In the genomic region with DNA sequence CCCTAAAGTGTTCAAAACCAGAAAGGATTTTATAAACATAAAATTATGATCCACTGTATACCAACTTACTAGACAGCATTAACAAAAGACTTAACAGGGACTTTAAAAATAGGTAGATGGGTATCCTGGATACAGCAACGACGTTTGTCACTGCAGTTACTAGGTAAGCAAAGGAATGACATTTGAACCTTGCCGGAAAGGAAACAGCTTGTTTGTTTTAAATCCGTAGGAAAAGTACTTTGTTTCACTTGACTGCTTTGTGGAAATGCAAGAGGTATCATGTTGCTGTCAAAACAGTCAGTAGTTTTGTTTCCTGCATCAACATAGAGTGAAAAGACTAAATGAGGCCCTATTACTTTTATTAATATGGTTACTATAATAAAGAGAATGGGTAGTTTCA, we compare ENCODE assay signal across 1 cellular context.
A peak's percentile ranks its signal among the peaks of the same experiment; 100 is the strongest.
TF ChIP-seq lines count a peak whose summit lies in the region.

No MANE protein-coding gene starts in this region.

TF ChIP-seq in HEK293, 187 proteins besides CTCF, POLR2A, EP300 and RAD21 (continued from another document and continues in another):
- TF ChIP-seq, protein P1, sequence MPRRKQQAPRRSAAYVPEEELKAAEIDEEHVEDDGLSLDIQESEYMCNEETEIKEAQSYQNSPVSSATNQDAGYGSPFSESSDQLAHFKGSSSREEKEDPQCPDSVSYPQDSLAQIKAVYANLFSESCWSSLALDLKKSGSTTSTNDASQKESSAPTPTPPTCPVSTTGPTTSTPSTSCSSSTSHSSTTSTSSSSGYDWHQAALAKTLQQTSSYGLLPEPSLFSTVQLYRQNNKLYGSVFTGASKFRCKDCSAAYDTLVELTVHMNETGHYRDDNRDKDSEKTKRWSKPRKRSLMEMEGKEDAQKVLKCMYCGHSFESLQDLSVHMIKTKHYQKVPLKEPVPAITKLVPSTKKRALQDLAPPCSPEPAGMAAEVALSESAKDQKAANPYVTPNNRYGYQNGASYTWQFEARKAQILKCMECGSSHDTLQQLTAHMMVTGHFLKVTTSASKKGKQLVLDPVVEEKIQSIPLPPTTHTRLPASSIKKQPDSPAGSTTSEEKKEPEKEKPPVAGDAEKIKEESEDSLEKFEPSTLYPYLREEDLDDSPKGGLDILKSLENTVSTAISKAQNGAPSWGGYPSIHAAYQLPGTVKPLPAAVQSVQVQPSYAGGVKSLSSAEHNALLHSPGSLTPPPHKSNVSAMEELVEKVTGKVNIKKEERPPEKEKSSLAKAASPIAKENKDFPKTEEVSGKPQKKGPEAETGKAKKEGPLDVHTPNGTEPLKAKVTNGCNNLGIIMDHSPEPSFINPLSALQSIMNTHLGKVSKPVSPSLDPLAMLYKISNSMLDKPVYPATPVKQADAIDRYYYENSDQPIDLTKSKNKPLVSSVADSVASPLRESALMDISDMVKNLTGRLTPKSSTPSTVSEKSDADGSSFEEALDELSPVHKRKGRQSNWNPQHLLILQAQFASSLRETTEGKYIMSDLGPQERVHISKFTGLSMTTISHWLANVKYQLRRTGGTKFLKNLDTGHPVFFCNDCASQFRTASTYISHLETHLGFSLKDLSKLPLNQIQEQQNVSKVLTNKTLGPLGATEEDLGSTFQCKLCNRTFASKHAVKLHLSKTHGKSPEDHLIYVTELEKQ (tag by site-specific recombination; IDR thresholded peaks at IDR 0.05; ENCODE audit: borderline replicate concordance): 0 out of 2 replicates have a peak, but pooled peaks have one; percentile 31
- TF ChIP-seq ZBTB17 (tag by site-specific recombination; IDR thresholded peaks at IDR 0.05) (no peak), ZNF660 (tag by site-specific recombination; IDR thresholded peaks at IDR 0.05) (no peak), ZEB2 (tag by site-specific recombination; IDR thresholded peaks at IDR 0.05) (peak; percentile 27; the same call in 1 of the 2 replicates), ZNF169 (tag by site-specific recombination; IDR thresholded peaks at IDR 0.05) (no peak), KLF8 (tag by site-specific recombination; IDR thresholded peaks at IDR 0.05) (no peak), ZBTB1 (tag by site-specific recombination; IDR thresholded peaks at IDR 0.05) (no peak), ZNF843 (tag by site-specific recombination; IDR thresholded peaks at IDR 0.05) (peak; percentile 57; the same call in 1 of the 2 replicates), ZBTB8A (tag by site-specific recombination; IDR thresholded peaks at IDR 0.05) (no peak), FEZF1 (tag by site-specific recombination; IDR thresholded peaks at IDR 0.05) (peak; percentile 76), ZNF560 (tag by site-specific recombination; IDR thresholded peaks at IDR 0.05; ENCODE audit: borderline replicate concordance) (no peak), ZNF366 (tag by site-specific recombination; conservative IDR thresholded peaks at IDR 0.05) (peak; percentile 73), EGR2 (tag by site-specific recombination; IDR thresholded peaks at IDR 0.05; ENCODE audit: low read depth) (no peak), ZNF184 (tag by site-specific recombination; IDR thresholded peaks at IDR 0.05) (0 out of 2 replicates have a peak, but pooled peaks have one; percentile 32), ZNF18 (tag by site-specific recombination; IDR thresholded peaks at IDR 0.05) (no peak), ZSCAN16 (tag by site-specific recombination; IDR thresholded peaks at IDR 0.05) (no peak), ZNF19 (tag by site-specific recombination; IDR thresholded peaks at IDR 0.05; ENCODE audit: low read depth) (no peak), OSR2 (tag by site-specific recombination; IDR thresholded peaks at IDR 0.05) (peak; percentile 90), ZBTB44 (tag by site-specific recombination; IDR thresholded peaks at IDR 0.05) (peak; percentile 92), SP7 (tag by site-specific recombination; IDR thresholded peaks at IDR 0.05) (peak; percentile 67), ZNF792 (tag by site-specific recombination; IDR thresholded peaks at IDR 0.05) (no peak), YY2 (tag by site-specific recombination; IDR thresholded peaks at IDR 0.05) (no peak), ZNF510 (tag by site-specific recombination; IDR thresholded peaks at IDR 0.05; ENCODE audit: insufficient replicate concordance) (no peak), ZNF302 (tag by site-specific recombination; IDR thresholded peaks at IDR 0.05; ENCODE audit: low read depth) (no peak), ZNF449 (tag by site-specific recombination; IDR thresholded peaks at IDR 0.05) (no peak), ZNF548 (tag by site-specific recombination; IDR thresholded peaks at IDR 0.05) (no peak), OVOL3 (tag by site-specific recombination; IDR thresholded peaks at IDR 0.05) (peak; percentile 54; the same call in 1 of the 2 replicates), BCL11A (tag by site-specific recombination; IDR thresholded peaks at IDR 0.05; ENCODE audit: low read depth) (peak; percentile 54; the same call in 1 of the 2 replicates), ZNF2 (tag by site-specific recombination; IDR thresholded peaks at IDR 0.05) (no peak), SP2 (tag by site-specific recombination; IDR thresholded peaks at IDR 0.05) (no peak), ZNF530 (tag by site-specific recombination; IDR thresholded peaks at IDR 0.05; ENCODE audit: low read depth) (no peak), ZSCAN23 (tag by site-specific recombination; IDR thresholded peaks at IDR 0.05) (no peak), IKZF3 (tag by site-specific recombination; IDR thresholded peaks at IDR 0.05) (peak; percentile 71)
- TF ChIP-seq, protein P2, sequence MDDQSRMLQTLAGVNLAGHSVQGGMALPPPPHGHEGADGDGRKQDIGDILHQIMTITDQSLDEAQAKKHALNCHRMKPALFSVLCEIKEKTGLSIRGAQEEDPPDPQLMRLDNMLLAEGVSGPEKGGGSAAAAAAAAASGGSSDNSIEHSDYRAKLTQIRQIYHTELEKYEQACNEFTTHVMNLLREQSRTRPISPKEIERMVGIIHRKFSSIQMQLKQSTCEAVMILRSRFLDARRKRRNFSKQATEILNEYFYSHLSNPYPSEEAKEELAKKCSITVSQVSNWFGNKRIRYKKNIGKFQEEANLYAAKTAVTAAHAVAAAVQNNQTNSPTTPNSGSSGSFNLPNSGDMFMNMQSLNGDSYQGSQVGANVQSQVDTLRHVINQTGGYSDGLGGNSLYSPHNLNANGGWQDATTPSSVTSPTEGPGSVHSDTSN (CRISPR knock-in tag; IDR thresholded peaks at IDR 0.05): no peak
- TF ChIP-seq, protein P3, sequence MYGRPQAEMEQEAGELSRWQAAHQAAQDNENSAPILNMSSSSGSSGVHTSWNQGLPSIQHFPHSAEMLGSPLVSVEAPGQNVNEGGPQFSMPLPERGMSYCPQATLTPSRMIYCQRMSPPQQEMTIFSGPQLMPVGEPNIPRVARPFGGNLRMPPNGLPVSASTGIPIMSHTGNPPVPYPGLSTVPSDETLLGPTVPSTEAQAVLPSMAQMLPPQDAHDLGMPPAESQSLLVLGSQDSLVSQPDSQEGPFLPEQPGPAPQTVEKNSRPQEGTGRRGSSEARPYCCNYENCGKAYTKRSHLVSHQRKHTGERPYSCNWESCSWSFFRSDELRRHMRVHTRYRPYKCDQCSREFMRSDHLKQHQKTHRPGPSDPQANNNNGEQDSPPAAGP (tag by site-specific recombination; IDR thresholded peaks at IDR 0.05): 0 out of 2 replicates have a peak, but pooled peaks have one; percentile 28
- TF ChIP-seq, protein P4, sequence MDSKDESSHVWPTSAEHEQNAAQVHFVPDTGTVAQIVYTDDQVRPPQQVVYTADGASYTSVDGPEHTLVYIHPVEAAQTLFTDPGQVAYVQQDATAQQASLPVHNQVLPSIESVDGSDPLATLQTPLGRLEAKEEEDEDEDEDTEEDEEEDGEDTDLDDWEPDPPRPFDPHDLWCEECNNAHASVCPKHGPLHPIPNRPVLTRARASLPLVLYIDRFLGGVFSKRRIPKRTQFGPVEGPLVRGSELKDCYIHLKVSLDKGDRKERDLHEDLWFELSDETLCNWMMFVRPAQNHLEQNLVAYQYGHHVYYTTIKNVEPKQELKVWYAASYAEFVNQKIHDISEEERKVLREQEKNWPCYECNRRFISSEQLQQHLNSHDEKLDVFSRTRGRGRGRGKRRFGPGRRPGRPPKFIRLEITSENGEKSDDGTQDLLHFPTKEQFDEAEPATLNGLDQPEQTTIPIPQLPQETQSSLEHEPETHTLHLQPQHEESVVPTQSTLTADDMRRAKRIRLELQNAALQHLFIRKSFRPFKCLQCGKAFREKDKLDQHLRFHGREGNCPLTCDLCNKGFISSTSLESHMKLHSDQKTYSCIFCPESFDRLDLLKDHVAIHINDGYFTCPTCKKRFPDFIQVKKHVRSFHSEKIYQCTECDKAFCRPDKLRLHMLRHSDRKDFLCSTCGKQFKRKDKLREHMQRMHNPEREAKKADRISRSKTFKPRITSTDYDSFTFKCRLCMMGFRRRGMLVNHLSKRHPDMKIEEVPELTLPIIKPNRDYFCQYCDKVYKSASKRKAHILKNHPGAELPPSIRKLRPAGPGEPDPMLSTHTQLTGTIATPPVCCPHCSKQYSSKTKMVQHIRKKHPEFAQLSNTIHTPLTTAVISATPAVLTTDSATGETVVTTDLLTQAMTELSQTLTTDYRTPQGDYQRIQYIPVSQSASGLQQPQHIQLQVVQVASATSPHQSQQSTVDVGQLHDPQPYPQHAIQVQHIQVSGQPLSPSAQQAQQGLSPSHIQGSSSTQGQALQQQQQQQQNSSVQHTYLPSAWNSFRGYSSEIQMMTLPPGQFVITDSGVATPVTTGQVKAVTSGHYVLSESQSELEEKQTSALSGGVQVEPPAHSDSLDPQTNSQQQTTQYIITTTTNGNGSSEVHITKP (tag by site-specific recombination; IDR thresholded peaks at IDR 0.05): no peak
- TF ChIP-seq, protein P5, sequence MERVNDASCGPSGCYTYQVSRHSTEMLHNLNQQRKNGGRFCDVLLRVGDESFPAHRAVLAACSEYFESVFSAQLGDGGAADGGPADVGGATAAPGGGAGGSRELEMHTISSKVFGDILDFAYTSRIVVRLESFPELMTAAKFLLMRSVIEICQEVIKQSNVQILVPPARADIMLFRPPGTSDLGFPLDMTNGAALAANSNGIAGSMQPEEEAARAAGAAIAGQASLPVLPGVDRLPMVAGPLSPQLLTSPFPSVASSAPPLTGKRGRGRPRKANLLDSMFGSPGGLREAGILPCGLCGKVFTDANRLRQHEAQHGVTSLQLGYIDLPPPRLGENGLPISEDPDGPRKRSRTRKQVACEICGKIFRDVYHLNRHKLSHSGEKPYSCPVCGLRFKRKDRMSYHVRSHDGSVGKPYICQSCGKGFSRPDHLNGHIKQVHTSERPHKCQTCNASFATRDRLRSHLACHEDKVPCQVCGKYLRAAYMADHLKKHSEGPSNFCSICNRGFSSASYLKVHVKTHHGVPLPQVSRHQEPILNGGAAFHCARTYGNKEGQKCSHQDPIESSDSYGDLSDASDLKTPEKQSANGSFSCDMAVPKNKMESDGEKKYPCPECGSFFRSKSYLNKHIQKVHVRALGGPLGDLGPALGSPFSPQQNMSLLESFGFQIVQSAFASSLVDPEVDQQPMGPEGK (tag by site-specific recombination; IDR thresholded peaks at IDR 0.05): no peak
- TF ChIP-seq, protein P6, sequence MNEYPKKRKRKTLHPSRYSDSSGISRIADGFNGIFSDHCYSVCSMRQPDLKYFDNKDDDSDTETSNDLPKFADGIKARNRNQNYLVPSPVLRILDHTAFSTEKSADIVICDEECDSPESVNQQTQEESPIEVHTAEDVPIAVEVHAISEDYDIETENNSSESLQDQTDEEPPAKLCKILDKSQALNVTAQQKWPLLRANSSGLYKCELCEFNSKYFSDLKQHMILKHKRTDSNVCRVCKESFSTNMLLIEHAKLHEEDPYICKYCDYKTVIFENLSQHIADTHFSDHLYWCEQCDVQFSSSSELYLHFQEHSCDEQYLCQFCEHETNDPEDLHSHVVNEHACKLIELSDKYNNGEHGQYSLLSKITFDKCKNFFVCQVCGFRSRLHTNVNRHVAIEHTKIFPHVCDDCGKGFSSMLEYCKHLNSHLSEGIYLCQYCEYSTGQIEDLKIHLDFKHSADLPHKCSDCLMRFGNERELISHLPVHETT (tag by site-specific recombination; IDR thresholded peaks at IDR 0.05): no peak
- TF ChIP-seq, protein P7, sequence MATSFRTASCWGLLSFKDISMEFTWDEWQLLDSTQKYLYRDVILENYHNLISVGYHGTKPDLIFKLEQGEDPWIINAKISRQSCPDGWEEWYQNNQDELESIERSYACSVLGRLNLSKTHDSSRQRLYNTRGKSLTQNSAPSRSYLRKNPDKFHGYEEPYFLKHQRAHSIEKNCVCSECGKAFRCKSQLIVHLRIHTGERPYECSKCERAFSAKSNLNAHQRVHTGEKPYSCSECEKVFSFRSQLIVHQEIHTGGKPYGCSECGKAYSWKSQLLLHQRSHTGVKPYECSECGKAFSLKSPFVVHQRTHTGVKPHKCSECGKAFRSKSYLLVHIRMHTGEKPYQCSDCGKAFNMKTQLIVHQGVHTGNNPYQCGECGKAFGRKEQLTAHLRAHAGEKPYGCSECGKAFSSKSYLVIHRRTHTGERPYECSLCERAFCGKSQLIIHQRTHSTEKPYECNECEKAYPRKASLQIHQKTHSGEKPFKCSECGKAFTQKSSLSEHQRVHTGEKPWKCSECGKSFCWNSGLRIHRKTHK (tag by site-specific recombination; IDR thresholded peaks at IDR 0.05): no peak
